ENCODE assay signal across 10 cellular contexts in the genomic region with DNA sequence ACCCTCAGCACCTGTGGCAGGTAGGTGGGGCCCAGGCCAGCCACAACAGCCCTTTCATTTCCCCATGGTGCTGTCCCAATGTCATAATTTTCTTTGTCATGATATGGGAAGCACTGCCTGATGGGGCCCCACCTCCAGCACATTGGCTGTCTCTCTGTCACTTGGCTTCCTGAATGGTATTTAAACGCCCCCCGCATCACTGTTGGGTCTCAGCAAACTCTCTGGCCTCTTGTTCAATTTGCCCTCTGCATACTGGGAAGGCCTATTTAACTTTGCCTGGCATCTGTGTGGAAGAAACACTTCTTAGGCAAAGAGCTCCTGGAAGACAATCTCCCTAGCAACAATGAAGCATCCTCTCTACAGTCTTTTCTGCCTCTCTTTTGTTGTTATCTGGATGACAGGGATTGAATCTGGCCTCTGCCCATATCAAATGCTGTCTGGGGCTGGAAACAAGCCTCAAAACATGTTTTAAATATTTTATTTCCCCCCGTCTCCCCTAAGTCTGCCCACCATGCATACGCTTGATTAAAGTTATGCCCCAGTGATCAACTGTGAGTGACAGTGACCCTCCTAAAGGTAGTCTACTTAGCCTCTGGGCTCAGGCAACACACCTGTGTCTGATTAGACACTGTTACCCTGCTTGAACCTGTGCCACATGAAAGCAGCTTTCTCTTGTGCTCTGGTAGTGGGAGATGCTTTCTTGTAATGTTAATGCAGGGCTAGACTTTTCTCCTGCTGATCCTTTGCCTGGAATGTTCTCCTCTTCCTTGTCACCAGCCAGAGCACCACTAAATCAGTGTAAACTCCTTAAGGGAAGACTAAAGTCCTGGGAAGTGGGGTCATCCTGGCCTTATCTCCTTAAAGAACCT. TPM values are rescaled to one million over a fixed set of nuclear protein-coding genes. Genes with fewer than 3 reads are reported as not detected.
DNase-seq lines count a peak whose midpoint lies in the region; ATAC-seq, FAIRE-seq and TF ChIP-seq lines count a peak whose summit lies in the region.
"Had no signal": no experiment of that assay in that cellular context is flagged by ENCODE, and none has a peak within 500 bp of the region (broad histone marks: within the 10 kb centered on the region; RNA-seq: fewer than 3 reads in every experiment).

No MANE protein-coding gene starts in this region.

- TF ChIP-seq CTCF in PC-9 (conservative IDR thresholded peaks at IDR 0.05) = no peak

- H3K4me1 Mint-ChIP-seq in central memory CD8-positive, alpha-beta T cell = peaks cover 70% of the 10 kb centered on the region

- POLR2A ChIA-PET in PC-9 (lab: Charles Lee; ENCODE audit: unreplicated experiment) = interaction anchor here (0.9 kb wide), 1 partner anchor 235 kb away, joined by 3 read pairs; no protein-coding TSS in a partner anchor

- H3K9me3 Mint-ChIP-seq in central memory CD8-positive, alpha-beta T cell = no peaks in the 10 kb centered on the region

- H3K36me3 Mint-ChIP-seq in central memory CD8-positive, alpha-beta T cell (ENCODE audit: insufficient read depth) = peaks cover 26% of the 10 kb centered on the region

- CTCF ChIA-PET in PC-9 (lab: Charles Lee) = no interaction called here

- H3K27ac ChIP-seq in PC-9 = no peak overlapping the region
- H3K27ac ChIP-seq: WERI-Rb-1 had no signal

- no peaks in the 10 kb centered on the region for H4K20me1 ChIP-seq in PC-9 (ENCODE audit: insufficient read depth)

- H3K4me3 Mint-ChIP-seq in central memory CD8-positive, alpha-beta T cell = peak overlapping the region; percentile 43
- H3K4me3 Mint-ChIP-seq: neural crest cell had no signal

- no peaks in the 10 kb centered on the region for H3K4me1 ChIP-seq in PC-9 (replicated peaks; ENCODE audit: insufficient read depth)

- H3K9me3 ChIP-seq in PC-9 (ENCODE audit: insufficient read depth, low read depth) = no peaks in the 10 kb centered on the region

- ATAC-seq in HG03439 (IDR thresholded peaks at IDR 0.05; ENCODE audit: unreplicated experiment) = peak; percentile 26
- no peak for ATAC-seq in central memory CD8-positive, alpha-beta T cell (replicated peaks; ENCODE audit: extremely low read depth, poor library complexity, severe bottlenecking)

- peak overlapping the region; percentile 87 for H3K27ac Mint-ChIP-seq in central memory CD8-positive, alpha-beta T cell (ENCODE audit: low read depth)

- peak; percentile 24 for DNase-seq in stimulated activated CD4-positive, alpha-beta T cell treated with anti-CD3 and anti-CD28 coated beads, Interleukin-4, amount 100 ng/mL, for 1 hour
- DNase-seq in stimulated activated CD4-positive, alpha-beta T cell treated with anti-CD3 and anti-CD28 coated beads, Interleukin-12 subunit alpha, Interleukin-12 subunit beta, amount 100 ng/mL, for 4 hours = no peak
- no peak for DNase-seq in central memory CD8-positive, alpha-beta T cell (ENCODE audit: low spot score in 2 of 2)
- DNase-seq in central memory CD4-positive, alpha-beta T cell = no peak
- DNase-seq in iPS-NIHi11 (ENCODE audit: low spot score) (no peak), PC-9 (no peak), H54 (ENCODE audit: insufficient read length, low spot score) (no peak)
- DNase-seq: WERI-Rb-1 had no signal

- 0 out of 2 replicates have a peak, but pooled peaks cover 4% of the 10 kb centered on the region for H3K9me2 ChIP-seq in PC-9 (ENCODE audit: insufficient read depth)

- H3K4me2 ChIP-seq in PC-9 = no peak overlapping the region

- BruUV-seq in PC-9 (replicated peaks; lab: Mats Ljungman, UMichigan) = no TSS peak

- H3K27me3 ChIP-seq in PC-9 (ENCODE audit: insufficient read depth, low read depth) = no peaks in the 10 kb centered on the region

- TF ChIP-seq POLR2A in H54 (IDR thresholded peaks at IDR 0.05; ENCODE audit: low read depth, low read length) = no peak

- no peaks in the 10 kb centered on the region for H3K27me3 Mint-ChIP-seq in central memory CD8-positive, alpha-beta T cell

- H2AFZ ChIP-seq in PC-9 = no peak overlapping the region

- H3K36me3 ChIP-seq in PC-9 (ENCODE audit: low read depth) = no peaks in the 10 kb centered on the region
- H3K36me3 ChIP-seq: WERI-Rb-1 had no signal

- H3F3A ChIP-seq in PC-9 (ENCODE audit: insufficient read depth, low read depth) = peaks cover 7% of the 10 kb centered on the region; the same call in 1 of the 2 replicates

- H3K4me3 ChIP-seq in PC-9 = no peak overlapping the region

- intact Hi-C loops in PC-9 (cut with micrococcal nuclease; ENCODE audit: unreplicated experiment) = no loop called here

- FAIRE-seq in H54 (lab: Jason Lieb, UNC) = no peak

- no peaks in the 10 kb centered on the region for H3K79me2 ChIP-seq in PC-9 (ENCODE audit: low read depth)

RNA-seq across cellular contexts. Expression of a gene that starts 35.0 kb away (rescaled TPM):
- total RNA-seq in PC-9 (2021) = 41.6 and 54.1 TPM in 2 replicates
